In genomic region chr6:93417421-93417996, GRCh38 we compare ENCODE assay signal across 10 cellular contexts. TPM values are rescaled to one million over a fixed set of nuclear protein-coding genes. Genes with fewer than 3 reads are reported as not detected.
DNase-seq lines count a peak whose midpoint lies in the region; ATAC-seq, FAIRE-seq and TF ChIP-seq lines count a peak whose summit lies in the region.
"Had no signal": no experiment of that assay in that cellular context is flagged by ENCODE, and none has a peak within 500 bp of the region (broad histone marks: within the 10 kb centered on the region; RNA-seq: fewer than 3 reads in every experiment).

No MANE protein-coding gene starts in this region.

- intact Hi-C loops in endothelial cell of umbilical vein (cut with micrococcal nuclease), result loop anchor here (5.0 kb wide), 2 partner anchors 170 to 440 kb away; no protein-coding TSS in a partner anchor
- intact Hi-C loops in left lung (cut with DNase I), result no loop called here

- H3K4me3 ChIP-seq in endothelial cell of umbilical vein (replicated peaks in 1 of 3; ENCODE audit: insufficient read depth in 1 of 3, low read depth in 1 of 3, low read length in 3 of 3), result peak overlapping the region in 2 of 3 experiments; percentile 9 to 23
- H3K4me3 ChIP-seq in osteoblast (ENCODE audit: insufficient read depth, low read length), result no peak overlapping the region
- H3K4me3 ChIP-seq in left lung, result peak overlapping the region in 1 of 2 donors; percentile 18

- peak in 1 of 2 donors; percentile 1 for TF ChIP-seq CTCF in endothelial cell of umbilical vein (IDR thresholded peaks at IDR 0.05; ENCODE audit: extremely low read depth in 1 of 2, insufficient read depth in 1 of 2, low read depth in 1 of 2, low read length in 2 of 2)
- TF ChIP-seq CTCF in osteoblast (IDR thresholded peaks at IDR 0.05; ENCODE audit: extremely low read depth, low read depth, low read length), result no peak
- no peak for TF ChIP-seq CTCF in left lung (IDR thresholded peaks at IDR 0.05)

- H3K27ac ChIP-seq in endothelial cell of umbilical vein (ENCODE audit: insufficient read depth, low read depth, low read length), result no peak overlapping the region
- H3K27ac ChIP-seq in osteoblast (ENCODE audit: low read depth, low read length), result no peak overlapping the region
- no peak overlapping the region for H3K27ac ChIP-seq in left lung
- H3K27ac ChIP-seq: HL-60 had no signal

- DNase-seq in G401 (ENCODE audit: low spot score) (peak; percentile 73), NCI-H2029 treated with DMSO at 0.1 percent for 48 hours (lab: John Stamatoyannopoulos, UW) (peak; percentile 64), endothelial cell of umbilical vein (ENCODE audit: low read depth, low spot score) (peak; percentile 6), osteoblast (ENCODE audit: insufficient read length, low spot score, missing footprints) (peak; percentile 89), 8988T (no peak), left lung (no peak), EL (no peak)

- FAIRE-seq in endothelial cell of umbilical vein (lab: Jason Lieb, UNC), result no peak
- FAIRE-seq: endometrium had no signal

- H3K9ac ChIP-seq in endothelial cell of umbilical vein (replicated peaks; ENCODE audit: extremely low read depth, insufficient read depth, low read length), result no peak overlapping the region

- ATAC-seq in HG03039 (IDR thresholded peaks at IDR 0.05; ENCODE audit: unreplicated experiment) (no peak), left lung (no peak)

- peaks cover 35% of the 10 kb centered on the region for H3K4me1 ChIP-seq in endothelial cell of umbilical vein (ENCODE audit: control insufficient read depth, extremely low read depth, insufficient read depth, low read length)
- H3K4me1 ChIP-seq in osteoblast (ENCODE audit: insufficient read depth, low read length), result peaks cover 4% of the 10 kb centered on the region
- H3K4me1 ChIP-seq in left lung, result peaks cover 14 to 43% of the 10 kb centered on the region in 2 donors

- POLR2A ChIA-PET in endothelial cell of umbilical vein (lab: Charles Lee), result no interaction called here

- no peaks in the 10 kb centered on the region for H4K20me1 ChIP-seq in endothelial cell of umbilical vein (replicated peaks; ENCODE audit: control insufficient read depth, extremely low read depth, insufficient read depth, low read length)
- no peaks in the 10 kb centered on the region for H4K20me1 ChIP-seq in osteoblast (ENCODE audit: insufficient read depth, low read length)

- peaks cover 28 to 82% of the 10 kb centered on the region in 2 experiments for H3K27me3 ChIP-seq in endothelial cell of umbilical vein (ENCODE audit: control insufficient read depth in 2 of 2, insufficient read depth in 2 of 2, low read length in 2 of 2)
- peaks cover 38% of the 10 kb centered on the region for H3K27me3 ChIP-seq in osteoblast (ENCODE audit: insufficient read depth, low read length)
- peaks cover 77 to 97% of the 10 kb centered on the region in 2 donors for H3K27me3 ChIP-seq in left lung

- dilution Hi-C loops in endothelial cell of umbilical vein (cut with MboI; ENCODE audit: extremely low pct_ligation_motif_present, low sequenced_read_pairs), result no loop called here

- TF ChIP-seq POLR2A in endothelial cell of umbilical vein (IDR thresholded peaks at IDR 0.05; ENCODE audit: low read depth, low read length), result no peak

- no peaks in the 10 kb centered on the region for H3K9me3 ChIP-seq in endothelial cell of umbilical vein (replicated peaks; ENCODE audit: control insufficient read depth, insufficient read depth, low read length)
- no peaks in the 10 kb centered on the region for H3K9me3 ChIP-seq in osteoblast (ENCODE audit: low read depth, low read length)
- H3K9me3 ChIP-seq in left lung, result no peaks in the 10 kb centered on the region

- H3K9me1 ChIP-seq in endothelial cell of umbilical vein (replicated peaks; ENCODE audit: control insufficient read depth, extremely low read depth, insufficient read depth, low read length), result no peaks in the 10 kb centered on the region

- CTCF ChIA-PET in endothelial cell of umbilical vein (lab: Charles Lee), result interaction anchor here (1.0 to 3.1 kb wide), 3 partner anchors 380 to 607 kb away, joined by 4 to 30 read pairs (median 17); no protein-coding TSS in a partner anchor

- H3K79me2 ChIP-seq in endothelial cell of umbilical vein (ENCODE audit: control insufficient read depth, insufficient read depth, low read length), result no peaks in the 10 kb centered on the region
- H3K79me2 ChIP-seq in osteoblast (ENCODE audit: insufficient read depth, low read length), result no peaks in the 10 kb centered on the region

- in situ Hi-C loops in G401 (cut with HindIII; ENCODE audit: low sequenced_read_pairs), result no loop called here

- H3K36me3 ChIP-seq in endothelial cell of umbilical vein (ENCODE audit: control insufficient read depth in 2 of 2, extremely low read depth in 1 of 2, insufficient read depth in 2 of 2, low read length in 2 of 2) (no peaks in the 10 kb centered on the region), osteoblast (ENCODE audit: insufficient read depth, low read length) (no peaks in the 10 kb centered on the region), left lung (no peaks in the 10 kb centered on the region)

- peak overlapping the region; percentile 69 for H2AFZ ChIP-seq in endothelial cell of umbilical vein (ENCODE audit: low read depth, low read length)
- H2AFZ ChIP-seq in osteoblast (ENCODE audit: low read length), result no peak overlapping the region

- no TSS peak for BruUV-seq in endothelial cell of umbilical vein (replicated peaks; lab: Mats Ljungman, UMichigan)

- H3K4me2 ChIP-seq in endothelial cell of umbilical vein (ENCODE audit: insufficient read depth, low read length) (peak overlapping the region; percentile 64), osteoblast (ENCODE audit: insufficient read depth, low read length) (peak overlapping the region; percentile 87)

TF ChIP-seq in endothelial cell of umbilical vein, 7 proteins besides CTCF, POLR2A, EP300 and RAD21:
- TF ChIP-seq MAX (IDR thresholded peaks at IDR 0.05; ENCODE audit: insufficient read depth, insufficient read length) (no peak), JUN (IDR thresholded peaks at IDR 0.05; ENCODE audit: borderline replicate concordance, insufficient read depth, insufficient read length, low read depth) (no peak), MYC (IDR thresholded peaks at IDR 0.05; ENCODE audit: low read depth, low read length) (no peak), POLR2AphosphoS5 (IDR thresholded peaks at IDR 0.05; ENCODE audit: insufficient read depth, low read depth, low read length) (no peak), GATA2 (IDR thresholded peaks at IDR 0.05; ENCODE audit: insufficient read depth, insufficient read length, low read depth, low read length) (no peak), EZH2 (IDR thresholded peaks at IDR 0.05; ENCODE audit: borderline replicate concordance, low read depth, low read length, severe bottlenecking) (peak; percentile 78), FOS (IDR thresholded peaks at IDR 0.05; ENCODE audit: borderline replicate concordance, insufficient read depth, low read length) (no peak)

RNA-seq across cellular contexts. Expression of gene EPHA7, which starts 1.9 kb away (rescaled TPM):
- total RNA-seq in G401 (2014; rRNA removed; shearing (Covaris generic)), result 0.98 and 1.5 TPM in 2 replicates
- total RNA-seq in endothelial cell of umbilical vein (0.09 TPM in 1 of 2 replicates, not detected in the other), osteoblast (0.29 TPM in 1 of 2 replicates, not detected in the other), left lung (under 1 TPM; 0.09 to 0.31 TPM)
- not detected in 2 replicates for polyA plus RNA-seq in endothelial cell of umbilical vein
- 0.01 TPM in 1 of 2 replicates, not detected in the other for polyA plus RNA-seq in endothelial cell of umbilical vein (2011; cell fraction: cytosol; rRNA removed)
- 0.06 TPM in 1 of 2 replicates, not detected in the other for polyA plus RNA-seq in endothelial cell of umbilical vein (2011; cell fraction: nucleus; rRNA removed)
- not detected in 2 replicates for polyA plus RNA-seq in endothelial cell of umbilical vein (2012)
- polyA minus RNA-seq in endothelial cell of umbilical vein, result 0.15 TPM in 1 of 2 replicates, not detected in the other
- polyA minus RNA-seq in endothelial cell of umbilical vein (2011; cell fraction: cytosol; rRNA and poly(A)+ RNA removed), result not detected
- not detected in 2 replicates for polyA minus RNA-seq in endothelial cell of umbilical vein (2011; cell fraction: nucleus; rRNA and poly(A)+ RNA removed)

Comparison
In these comparisons a context has a peak if more than half of its experiments do, and no peak if none do; other contexts are left out.
1. DNase-seq: peak in G401 (single experiment), NCI-H2029 treated with DMSO at 0.1 percent for 48 hours (single experiment), endothelial cell of umbilical vein (single experiment) and osteoblast (single experiment); none in 8988T (single experiment), left lung (0 of 2) and EL (single experiment).